Comparison of ENCODE assay signal across 9 cellular contexts in genomic region chr7:99631311-99632109, GRCh38. TPM values are rescaled to one million over a fixed set of nuclear protein-coding genes. Genes with fewer than 3 reads are reported as not detected.
DNase-seq lines count a peak whose midpoint lies in the region; ATAC-seq and TF ChIP-seq lines count a peak whose summit lies in the region.
"Had no signal": no experiment of that assay in that cellular context is flagged by ENCODE, and none has a peak within 500 bp of the region (broad histone marks: within the 10 kb centered on the region; RNA-seq: fewer than 3 reads in every experiment).

No MANE protein-coding gene starts in this region.

- no peaks in the 10 kb centered on the region for H3K79me2 ChIP-seq in GM23248 (ENCODE audit: insufficient read depth)

- H3K27ac ChIP-seq in GM23248: no peak overlapping the region
- H3K27ac ChIP-seq: KMS-11 had no signal

- peaks cover 44% of the 10 kb centered on the region for H3K36me3 Mint-ChIP-seq in brain
- H3K36me3 Mint-ChIP-seq in T-helper 2 cell treated with Interferon-gamma antibody and Interleukin-4, amounts not matched to agents 5 μg/mL and 100 μg/mL, for 36 hours (ENCODE audit: low read depth): peaks cover 59% of the 10 kb centered on the region

- no peak overlapping the region for H3K4me3 ChIP-seq in GM23248

- peak; percentile 38 for DNase-seq in GM23248
- peak; percentile 43 to 78 for DNase-seq in NCI-H526 (lab: John Stamatoyannopoulos, UW)
- DNase-seq in lung microvascular endothelial cell (ENCODE audit: low read depth in 2 of 2): peak; percentile 11 to 12
- DNase-seq in hepatic stellate cell (ENCODE audit: low spot score): no peak
- no peak for DNase-seq in T-helper 2 cell treated with Interferon-gamma antibody and Interleukin-4, amounts not matched to agents 5 μg/mL and 100 μg/mL, for 36 hours (ENCODE audit: low spot score)

- ATAC-seq in GM21717 (IDR thresholded peaks at IDR 0.05; ENCODE audit: unreplicated experiment) (no peak), HG03439 (IDR thresholded peaks at IDR 0.05; ENCODE audit: unreplicated experiment) (no peak)

- H3K9ac ChIP-seq in GM23248: no peak overlapping the region
- H3K9ac ChIP-seq: KMS-11 had no signal

- peaks cover 9% of the 10 kb centered on the region for H3K4me1 Mint-ChIP-seq in brain
- H3K4me1 Mint-ChIP-seq in T-helper 2 cell treated with Interferon-gamma antibody and Interleukin-4, amounts not matched to agents 5 μg/mL and 100 μg/mL, for 36 hours (ENCODE audit: low read depth): peaks cover 23% of the 10 kb centered on the region

- H3K4me1 ChIP-seq in GM23248 (ENCODE audit: insufficient read depth): no peaks in the 10 kb centered on the region

- H3K4me2 ChIP-seq in GM23248 (ENCODE audit: unreplicated experiment): no peak overlapping the region
- H3K4me2 ChIP-seq: KMS-11 had no signal

- peak overlapping the region in 4 of 5 experiments; percentile 11 to 83 (median 56) for H3K27ac Mint-ChIP-seq in brain
- H3K27ac Mint-ChIP-seq in T-helper 2 cell treated with Interferon-gamma antibody and Interleukin-4, amounts not matched to agents 5 μg/mL and 100 μg/mL, for 36 hours: no peak overlapping the region

- H3K36me3 ChIP-seq in GM23248 (ENCODE audit: low read depth): peaks cover 20% of the 10 kb centered on the region

- peak in 1 of 2 experiments; percentile 22 for TF ChIP-seq CTCF in brain (conservative IDR thresholded peaks at IDR 0.05)

- H3F3A ChIP-seq in GM23248 (ENCODE audit: insufficient read depth): peaks cover 5% of the 10 kb centered on the region; the same call in 1 of the 2 replicates

- no peaks in the 10 kb centered on the region for H3K9me3 Mint-ChIP-seq in brain
- H3K9me3 Mint-ChIP-seq in T-helper 2 cell treated with Interferon-gamma antibody and Interleukin-4, amounts not matched to agents 5 μg/mL and 100 μg/mL, for 36 hours: no peaks in the 10 kb centered on the region

- no peaks in the 10 kb centered on the region for H3K27me3 ChIP-seq in GM23248 (replicated peaks; ENCODE audit: insufficient read depth)

- in situ Hi-C loops in GM23248 (cut with MboI): no loop called here

- WGBS in GM23248 (ENCODE audit: low coverage in 1 of 2, low lambda C conversion rate in 2 of 2, missing lambda C conversion rate in 2 of 2), 2 experiments: 51 to 58% methylated on average over 8 of the region's 8 CpGs

- no peak overlapping the region for H3K4me3 Mint-ChIP-seq in brain
- no peak overlapping the region for H3K4me3 Mint-ChIP-seq in T-helper 2 cell treated with Interferon-gamma antibody and Interleukin-4, amounts not matched to agents 5 μg/mL and 100 μg/mL, for 36 hours

- no peaks in the 10 kb centered on the region for H3K27me3 Mint-ChIP-seq in brain
- no peaks in the 10 kb centered on the region for H3K27me3 Mint-ChIP-seq in T-helper 2 cell treated with Interferon-gamma antibody and Interleukin-4, amounts not matched to agents 5 μg/mL and 100 μg/mL, for 36 hours (ENCODE audit: low read depth)

- no peak overlapping the region for H2AFZ ChIP-seq in GM23248

- H3K9me2 ChIP-seq in GM23248 (ENCODE audit: insufficient read depth): no peaks in the 10 kb centered on the region

- no peaks in the 10 kb centered on the region for H3K9me3 ChIP-seq in GM23248 (ENCODE audit: low read depth)

- no peaks in the 10 kb centered on the region for H4K20me1 ChIP-seq in GM23248 (ENCODE audit: insufficient read depth)

RNA-seq across cellular contexts. Expression of gene ZSCAN25, which starts 14.8 kb away (rescaled TPM):
- total RNA-seq in GM23248 (2014; rRNA removed; shearing (Covaris generic)): 7.2 and 9.7 TPM in 2 replicates
- polyA plus RNA-seq in GM23248 (2016; fragmentation: Nextera tagmentation; extraction: Ambion mirVana) (6.4 and 6.5 TPM in 2 replicates), brain (ENCODE audit: insufficient read depth, low read depth, low replicate concordance) (5.1 TPM)
- total RNA-seq in lung microvascular endothelial cell: 7.4 and 12.1 TPM in 2 replicates

RNA-seq across cellular contexts. Expression of gene TMEM225B, which starts 33.4 kb away (rescaled TPM):
- not detected in 2 replicates for total RNA-seq in GM23248 (2014; rRNA removed; shearing (Covaris generic))
- polyA plus RNA-seq in GM23248 (2016; fragmentation: Nextera tagmentation; extraction: Ambion mirVana) (0.24 and 0.44 TPM in 2 replicates), brain (ENCODE audit: insufficient read depth, low read depth, low replicate concordance) (2.7 TPM)
- total RNA-seq in lung microvascular endothelial cell: 0.22 TPM in 1 of 2 replicates, not detected in the other

RNA-seq across cellular contexts. Expression of gene CYP3A5, which starts 48.3 kb away (rescaled TPM):
- total RNA-seq in GM23248 (2014; rRNA removed; shearing (Covaris generic)): not detected in 2 replicates
- polyA plus RNA-seq in GM23248 (2016; fragmentation: Nextera tagmentation; extraction: Ambion mirVana) (0.26 and 0.33 TPM in 2 replicates), brain (ENCODE audit: insufficient read depth, low read depth, low replicate concordance) (not detected)
- total RNA-seq in lung microvascular endothelial cell: not detected in 2 replicates

Comparison
In these comparisons a context has a peak if more than half of its experiments do, and no peak if none do; other contexts are left out.
1. DNase-seq: peak in GM23248 (single experiment), NCI-H526 (2 of 2) and lung microvascular endothelial cell (2 of 2); none in hepatic stellate cell (single experiment) and T-helper 2 cell treated with Interferon-gamma antibody and Interleukin-4, amounts not matched to agents 5 μg/mL and 100 μg/mL, for 36 hours (single experiment).